ENCODE assay signal across 19 cellular contexts in genomic region chr15:94314639-94315038, GRCh38.
"Had no signal": no experiment of that assay in that cellular context is flagged by ENCODE, and none has a peak within 500 bp of the region (broad histone marks: within the 10 kb centered on the region; RNA-seq: fewer than 3 reads in every experiment).

No MANE protein-coding gene starts in this region.

- H3K4me3 Mint-ChIP-seq: activated CD4-positive, alpha-beta T cell treated with anti-CD3 and anti-CD28 coated beads, Interleukin-2, amount 10 ng/mL, durations not matched to agents 7 days and 5 days; activated naive CD4-positive, alpha-beta T cell treated with anti-CD3 and anti-CD28 coated beads, Interleukin-2, amount 50 U/mL, for 24 hours; mesothelial cell of epicardium had no signal

- H3K4me3 ChIP-seq: lung, spleen, tibial artery, uterus had no signal

- H3K4me1 ChIP-seq: tibial artery, uterus had no signal

- DNase-seq: activated CD4-positive, alpha-beta T cell treated with anti-CD3 and anti-CD28 coated beads, Interleukin-2, amount 10 ng/mL, durations not matched to agents 7 days and 5 days; activated CD4-positive, CD25-positive, alpha-beta regulatory T cell; activated effector memory CD4-positive, alpha-beta T cell treated with anti-CD3 and anti-CD28 coated beads, Interleukin-2, amount 50 U/mL, for 16 hours; amygdala; foreskin melanocyte; kidney; retina; spleen; stimulated activated naive CD4-positive, alpha-beta T cell; substantia nigra; SW 1271; T-helper 9 cell; tibial artery; uterus had no signal

- ATAC-seq: left lobe of liver had no signal

- H3K27me3 ChIP-seq: spleen, tibial artery, uterus had no signal

- H3K9me3 Mint-ChIP-seq: activated CD4-positive, alpha-beta T cell treated with anti-CD3 and anti-CD28 coated beads, Interleukin-2, amount 10 ng/mL, durations not matched to agents 7 days and 5 days; activated naive CD4-positive, alpha-beta T cell treated with anti-CD3 and anti-CD28 coated beads, Interleukin-2, amount 50 U/mL, for 24 hours had no signal

- H3K27me3 Mint-ChIP-seq: activated CD4-positive, alpha-beta T cell treated with anti-CD3 and anti-CD28 coated beads, Interleukin-2, amount 10 ng/mL, durations not matched to agents 7 days and 5 days; activated naive CD4-positive, alpha-beta T cell treated with anti-CD3 and anti-CD28 coated beads, Interleukin-2, amount 50 U/mL, for 24 hours had no signal

- H3K27ac Mint-ChIP-seq: activated CD4-positive, alpha-beta T cell treated with anti-CD3 and anti-CD28 coated beads, Interleukin-2, amount 10 ng/mL, durations not matched to agents 7 days and 5 days; activated naive CD4-positive, alpha-beta T cell treated with anti-CD3 and anti-CD28 coated beads, Interleukin-2, amount 50 U/mL, for 24 hours; mesothelial cell of epicardium had no signal

- H3K4me1 Mint-ChIP-seq: activated naive CD4-positive, alpha-beta T cell treated with anti-CD3 and anti-CD28 coated beads, Interleukin-2, amount 50 U/mL, for 24 hours; mesothelial cell of epicardium had no signal

- H3K9me3 ChIP-seq: spleen, tibial artery, uterus had no signal

- H3K36me3 ChIP-seq: tibial artery, uterus had no signal

- H3K27ac ChIP-seq: epithelial cell of prostate, spleen, tibial artery, uterus had no signal
